8 cellular contexts compared by ENCODE assay signal in the genomic region with DNA sequence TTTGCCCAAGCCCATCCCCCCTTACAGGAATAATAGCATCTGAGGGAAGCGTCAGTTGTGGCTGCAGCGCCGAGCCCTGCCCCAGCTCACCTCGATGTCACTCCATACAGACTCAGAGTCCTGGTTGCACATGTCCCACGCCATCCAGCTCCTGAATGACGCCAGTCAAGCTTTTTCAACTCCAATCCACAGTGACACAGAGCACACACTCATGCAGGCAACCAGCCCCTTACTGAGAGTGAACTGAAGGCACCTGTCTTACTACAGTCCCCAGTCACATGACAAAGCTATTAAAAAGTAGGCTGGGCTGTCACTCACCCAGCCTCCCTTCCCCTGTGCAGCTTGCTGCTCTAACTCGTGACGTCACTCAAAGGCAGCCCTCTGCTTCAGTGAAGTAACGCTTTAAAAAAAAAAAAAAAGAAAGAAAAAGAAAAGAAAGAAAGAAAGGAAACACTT. TPM values are rescaled to one million over a fixed set of nuclear protein-coding genes. Genes with fewer than 3 reads are reported as not detected.
DNase-seq lines count a peak whose midpoint lies in the region; ATAC-seq and TF ChIP-seq lines count a peak whose summit lies in the region.

PPARGC1A (minus strand) TSS at position 234 of the 456 bp plus-strand sequence; CDS start at position 144, 90 bp downstream.

- H3K9me3 ChIP-seq in fibroblast of lung (ENCODE audit: control insufficient read depth, insufficient read depth, low read depth, low read length) (no peaks in the 10 kb centered on the region), muscle layer of colon (ENCODE audit: low read length) (no peaks in the 10 kb centered on the region), aorta (ENCODE audit: control insufficient read depth, low read length) (no peaks in the 10 kb centered on the region)

- TF ChIP-seq CTCF in fibroblast of lung (conservative IDR thresholded peaks at IDR 0.05 in 1 of 2, IDR thresholded peaks at IDR 0.05 in 1 of 2; ENCODE audit: low read depth in 1 of 2, low read length in 2 of 2), result no peak

- H3K9ac ChIP-seq in fibroblast of lung (ENCODE audit: insufficient read depth, low read length), result peak within 1 kb of the TSS; percentile 16
- peak within 1 kb of the TSS; percentile 52 for H3K9ac ChIP-seq in muscle layer of colon (ENCODE audit: low read length)

- H3K36me3 ChIP-seq in fibroblast of lung (ENCODE audit: control insufficient read depth, insufficient read depth, low read length), result no peaks in the 10 kb centered on the region
- no peaks in the 10 kb centered on the region for H3K36me3 ChIP-seq in muscle layer of colon (ENCODE audit: insufficient read depth, low read length)
- no peaks in the 10 kb centered on the region for H3K36me3 ChIP-seq in aorta (ENCODE audit: control insufficient read depth in 1 of 2, insufficient read depth in 2 of 2, low read length in 1 of 2)

- no peaks in the 10 kb centered on the region for H3K36me3 Mint-ChIP-seq in natural killer cell treated with Interleukin-12 subunit alpha and Interleukin-12 subunit beta and Interleukin-15 and Interleukin-18, amount 100 ng/mL, for 72 hours

- H3K27me3 ChIP-seq in fibroblast of lung (ENCODE audit: control insufficient read depth, insufficient read depth, low read length) (no peaks in the 10 kb centered on the region), muscle layer of colon (ENCODE audit: control insufficient read depth in 1 of 2, insufficient read depth in 2 of 2, low read length in 2 of 2) (no peaks in the 10 kb centered on the region), aorta (ENCODE audit: control insufficient read depth in 1 of 2, insufficient read depth in 2 of 2, low read length in 1 of 2) (no peaks in the 10 kb centered on the region)

- no peak within 1 kb of the TSS for H3K4me3 Mint-ChIP-seq in natural killer cell treated with Interleukin-12 subunit alpha and Interleukin-12 subunit beta and Interleukin-15 and Interleukin-18, amount 100 ng/mL, for 72 hours

- peak within 1 kb of the TSS; percentile 85 for H3K4me2 ChIP-seq in fibroblast of lung (ENCODE audit: extremely low read depth, insufficient read depth, low read length)

- no peak within 1 kb of the TSS for H3K27ac Mint-ChIP-seq in natural killer cell treated with Interleukin-12 subunit alpha and Interleukin-12 subunit beta and Interleukin-15 and Interleukin-18, amount 100 ng/mL, for 72 hours

- H3K4me3 ChIP-seq in fibroblast of lung (replicated peaks in 1 of 4; ENCODE audit: control extremely low read depth in 1 of 4, insufficient read depth in 1 of 4, low read depth in 3 of 4, low read length in 4 of 4), result peak within 1 kb of the TSS; percentile 50 to 59 (median 58)
- H3K4me3 ChIP-seq in muscle layer of colon (ENCODE audit: low read depth in 1 of 2, low read length in 2 of 2), result peak within 1 kb of the TSS; percentile 56 to 78
- peak within 1 kb of the TSS; percentile 61 to 92 for H3K4me3 ChIP-seq in aorta (ENCODE audit: low read length in 2 of 2)

- WGBS in aorta, 2 donors, result 1% methylated on average over 9 of the region's 9 CpGs

- H2AFZ ChIP-seq in fibroblast of lung (ENCODE audit: low read length), result peak within 1 kb of the TSS; percentile 62

- peak; percentile 69 for ATAC-seq in HG03342 (IDR thresholded peaks at IDR 0.05; ENCODE audit: unreplicated experiment)
- peak; percentile 79 for ATAC-seq in aorta (ENCODE audit: low FRiP score)
- no peak for ATAC-seq in natural killer cell treated with Interleukin-12 subunit alpha and Interleukin-12 subunit beta and Interleukin-15 and Interleukin-18, amount 100 ng/mL, for 72 hours

- H4K20me1 ChIP-seq in fibroblast of lung (ENCODE audit: control insufficient read depth, extremely low read depth, insufficient read depth, low read length), result no peaks in the 10 kb centered on the region

- H3K4me1 ChIP-seq in fibroblast of lung (ENCODE audit: control insufficient read depth, extremely low read depth, insufficient read depth, low read length) (peaks cover 3% of the 10 kb centered on the region), muscle layer of colon (ENCODE audit: insufficient read depth, low read length) (peaks cover 26% of the 10 kb centered on the region), aorta (ENCODE audit: control insufficient read depth in 1 of 2, insufficient read depth in 2 of 2, low read length in 2 of 2) (no peaks in the 10 kb centered on the region)

- peaks cover 7% of the 10 kb centered on the region for H3K9me3 Mint-ChIP-seq in natural killer cell treated with Interleukin-12 subunit alpha and Interleukin-12 subunit beta and Interleukin-15 and Interleukin-18, amount 100 ng/mL, for 72 hours

- no peaks in the 10 kb centered on the region for H3K4me1 Mint-ChIP-seq in natural killer cell treated with Interleukin-12 subunit alpha and Interleukin-12 subunit beta and Interleukin-15 and Interleukin-18, amount 100 ng/mL, for 72 hours (ENCODE audit: low read depth in 2 of 2)

- DNase-seq in COR-L47 (lab: John Stamatoyannopoulos, UW) (peak; percentile 20), RPMI7951 (ENCODE audit: low read depth) (peak; percentile 26), fibroblast of lung (ENCODE audit: low read depth in 2 of 2) (peak; percentile 61 to 77), aorta (peak; percentile 56 to 69)
- no peak for DNase-seq in natural killer cell treated with Interleukin-12 subunit alpha and Interleukin-12 subunit beta and Interleukin-15 and Interleukin-18, amount 100 ng/mL, for 72 hours (ENCODE audit: low spot score)
- DNase-seq in NK-92 treated with Interleukin-12 subunit alpha and Interleukin-12 subunit beta, amount 100 ng/mL, for 24 hours (lab: John Stamatoyannopoulos, UW), result no peak

- intact Hi-C loops in aorta (cut with DNase I), result loop anchor here in 1 of 2 donors (10.0 kb wide), 1 partner anchor 955 kb away; no protein-coding TSS in a partner anchor

- no peaks in the 10 kb centered on the region for H3K79me2 ChIP-seq in fibroblast of lung (ENCODE audit: control insufficient read depth, insufficient read depth, low read length)

- no peak within 1 kb of the TSS for H3K27ac ChIP-seq in fibroblast of lung (ENCODE audit: insufficient read depth, low read length)
- peak within 1 kb of the TSS; percentile 89 for H3K27ac ChIP-seq in muscle layer of colon (ENCODE audit: low read depth, low read length)
- no peak within 1 kb of the TSS for H3K27ac ChIP-seq in aorta (ENCODE audit: low read depth in 1 of 2, low read length in 2 of 2)

- peaks cover 0 to 2% of the 10 kb centered on the region in 2 donors for H3K27me3 Mint-ChIP-seq in natural killer cell treated with Interleukin-12 subunit alpha and Interleukin-12 subunit beta and Interleukin-15 and Interleukin-18, amount 100 ng/mL, for 72 hours

RNA-seq across cellular contexts. Expression of gene PPARGC1A, which starts in this region (rescaled TPM):
- 0.20 and 0.24 TPM in 2 replicates for total RNA-seq in RPMI7951 (2014; rRNA removed; shearing (Covaris generic))
- total RNA-seq in fibroblast of lung (4.4 and 6.9 TPM in 2 replicates), aorta (1 to 10 TPM; 2.6 to 3.8 TPM)
- polyA plus RNA-seq in fibroblast of lung (0.56 and 1.3 TPM in 2 replicates), aorta (1 to 10 TPM in 1 of 2 donors, under 1 TPM in 1; 0.67 to 1.1 TPM)
- polyA plus RNA-seq in fibroblast of lung (2012), result 0.29 and 0.33 TPM in 2 replicates
- 0.11 and 2.3 TPM in 2 replicates for polyA minus RNA-seq in fibroblast of lung (ENCODE audit: low replicate concordance)
- total RNA-seq in natural killer cell treated with Interleukin-12 subunit alpha and Interleukin-12 subunit beta and Interleukin-15 and Interleukin-18, amount 100 ng/mL, for 72 hours, result not detected

Comparison
In these comparisons a context has a peak if more than half of its experiments do, and no peak if none do; other contexts are left out.
1. Peak in DNase-seq in RPMI7951; RNA of the gene not detected or under 1 TPM.
2. DNase-seq: peak in COR-L47 (single experiment), fibroblast of lung (2 of 2) and aorta (2 of 2); none in natural killer cell treated with Interleukin-12 subunit alpha and Interleukin-12 subunit beta and Interleukin-15 and Interleukin-18, amount 100 ng/mL, for 72 hours (single experiment) and NK-92 treated with Interleukin-12 subunit alpha and Interleukin-12 subunit beta, amount 100 ng/mL, for 24 hours (single experiment).
3. ATAC-seq: peak in HG03342 (single experiment) and aorta (single experiment); none in natural killer cell treated with Interleukin-12 subunit alpha and Interleukin-12 subunit beta and Interleukin-15 and Interleukin-18, amount 100 ng/mL, for 72 hours (0 of 2).
4. Peak in every context shown above with its lines, with median percentiles within 50 percentile points of each other: H3K4me3 ChIP-seq.